8 cellular contexts compared by ENCODE assay signal in the genomic region with DNA sequence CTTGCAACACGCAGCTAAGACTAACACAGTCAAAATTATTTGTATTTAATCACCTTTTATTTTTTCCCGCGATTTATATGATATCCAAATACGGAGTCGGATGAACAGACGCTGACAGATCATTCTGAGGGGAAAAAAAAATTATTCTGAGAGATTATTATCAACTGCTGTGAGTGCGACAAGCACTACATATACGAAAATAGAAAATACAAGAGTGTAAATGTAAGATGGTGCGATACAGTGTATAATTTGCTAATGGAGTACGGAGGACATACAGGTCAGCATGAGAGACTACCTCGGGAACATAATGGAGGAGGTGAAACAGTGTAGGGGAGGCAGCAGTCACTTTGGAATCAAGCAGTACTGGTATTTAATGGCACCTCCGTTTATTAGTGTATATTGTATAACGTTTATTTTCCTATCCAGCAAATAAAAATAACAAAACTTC. TPM values are rescaled to one million over a fixed set of nuclear protein-coding genes. Genes with fewer than 3 reads are reported as not detected.
DNase-seq lines count a peak whose midpoint lies in the region; ATAC-seq and TF ChIP-seq lines count a peak whose summit lies in the region.

No MANE protein-coding gene starts in this region.

- H3K27ac Mint-ChIP-seq in T-helper 1 cell treated with Interleukin-12 subunit alpha and Interleukin-12 subunit beta and Interleukin-4 antibody, amounts not matched to agents 30 μg/mL and 1 μg/mL, for 36 hours = peak overlapping the region; percentile 93

- peak overlapping the region; percentile 83 for H3K4me2 ChIP-seq in SK-N-SH

- peak; percentile 4 for ATAC-seq in sciatic nerve
- ATAC-seq in GM18520 (IDR thresholded peaks at IDR 0.05; ENCODE audit: unreplicated experiment) = no peak
- ATAC-seq in GM21737 (IDR thresholded peaks at IDR 0.05; ENCODE audit: unreplicated experiment) = no peak

- H3K4me1 ChIP-seq in SK-N-SH (ENCODE audit: control insufficient read depth in 1 of 2, insufficient read depth in 2 of 2, low read depth in 1 of 2, low read length in 1 of 2) = peaks cover 4 to 10% of the 10 kb centered on the region in 2 experiments; a peak in 2 of 4 replicates

- H3K4me1 Mint-ChIP-seq in T-helper 1 cell treated with Interleukin-12 subunit alpha and Interleukin-12 subunit beta and Interleukin-4 antibody, amounts not matched to agents 30 μg/mL and 1 μg/mL, for 36 hours (ENCODE audit: low read depth) = peaks cover 30% of the 10 kb centered on the region

- H2AFZ ChIP-seq in SK-N-SH (ENCODE audit: low read depth) = peak overlapping the region; percentile 98

- no peak for TF ChIP-seq EP300 in SK-N-SH (IDR thresholded peaks at IDR 0.05; ENCODE audit: borderline replicate concordance in 1 of 2, low read depth in 1 of 2, low read length in 1 of 2)

- no peaks in the 10 kb centered on the region for H3K36me3 ChIP-seq in SK-N-SH (replicated peaks in 1 of 2; ENCODE audit: control insufficient read depth in 1 of 2, insufficient read depth in 2 of 2, low read length in 1 of 2)

- peak overlapping the region; percentile 92 for H3K4me3 Mint-ChIP-seq in T-helper 1 cell treated with Interleukin-12 subunit alpha and Interleukin-12 subunit beta and Interleukin-4 antibody, amounts not matched to agents 30 μg/mL and 1 μg/mL, for 36 hours

- H3K27me3 ChIP-seq in SK-N-SH (ENCODE audit: insufficient read depth) = no peaks in the 10 kb centered on the region

- no peak for DNase-seq in T-helper 1 cell
- peak; percentile 27 for DNase-seq in SK-N-SH
- DNase-seq in fibroblast of the aortic adventitia (ENCODE audit: low read depth) = no peak
- no peak for DNase-seq in sciatic nerve (ENCODE audit: low spot score)
- DNase-seq in activated CD4-positive, CD25-positive, alpha-beta regulatory T cell treated with anti-CD3 and anti-CD28 coated beads, Interleukin-2, amount 50 U/mL, for 72 hours = no peak

- TF ChIP-seq CTCF in SK-N-SH (IDR thresholded peaks at IDR 0.05) (no peak), fibroblast of the aortic adventitia (IDR thresholded peaks at IDR 0.05; ENCODE audit: insufficient read depth, low read length) (no peak)

- intact Hi-C loops in sciatic nerve (cut with DNase I) = no loop called here

- peaks cover 4% of the 10 kb centered on the region for H3K36me3 Mint-ChIP-seq in T-helper 1 cell treated with Interleukin-12 subunit alpha and Interleukin-12 subunit beta and Interleukin-4 antibody, amounts not matched to agents 30 μg/mL and 1 μg/mL, for 36 hours (ENCODE audit: low read depth)

- H3K9ac ChIP-seq in SK-N-SH = peak overlapping the region; percentile 73

- TF ChIP-seq RAD21 in SK-N-SH (IDR thresholded peaks at IDR 0.05; ENCODE audit: low read length) = no peak

- peaks cover 40% of the 10 kb centered on the region for H3K79me2 ChIP-seq in SK-N-SH (ENCODE audit: insufficient read depth)

- no peaks in the 10 kb centered on the region for H3K9me2 ChIP-seq in SK-N-SH

- no peaks in the 10 kb centered on the region for H3K9me3 ChIP-seq in SK-N-SH

- peak overlapping the region; percentile 64 to 65 for H3K4me3 ChIP-seq in SK-N-SH (ENCODE audit: low read depth in 2 of 2, low read length in 1 of 2)
- H3K4me3 ChIP-seq in fibroblast of the aortic adventitia (ENCODE audit: low read depth, low read length) = peak overlapping the region; percentile 86

- H4K20me1 ChIP-seq in SK-N-SH (ENCODE audit: insufficient read depth) = no peaks in the 10 kb centered on the region

- POLR2A ChIA-PET in SK-N-SH (lab: Yijun Ruan, JAX) = interaction anchor here (0.6 to 3.9 kb wide), 4 partner anchors 22 to 584 kb away, joined by 3 to 34 read pairs (median 4); a partner anchor contains a TSS

- no peaks in the 10 kb centered on the region for H3K9me3 Mint-ChIP-seq in T-helper 1 cell treated with Interleukin-12 subunit alpha and Interleukin-12 subunit beta and Interleukin-4 antibody, amounts not matched to agents 30 μg/mL and 1 μg/mL, for 36 hours

- no peaks in the 10 kb centered on the region for H3K27me3 Mint-ChIP-seq in T-helper 1 cell treated with Interleukin-12 subunit alpha and Interleukin-12 subunit beta and Interleukin-4 antibody, amounts not matched to agents 30 μg/mL and 1 μg/mL, for 36 hours (ENCODE audit: low read depth)

- peaks cover 18% of the 10 kb centered on the region for H3F3A ChIP-seq in SK-N-SH (replicated peaks; ENCODE audit: insufficient read depth)

- CTCF ChIA-PET in SK-N-SH (lab: Yijun Ruan, JAX) = interaction anchor here (0.6 to 1.2 kb wide), 7 partner anchors 20 to 116 kb away, joined by 3 to 6 read pairs (median 3); a partner anchor contains a TSS

- WGBS in SK-N-SH (ENCODE audit: low lambda C conversion rate) = 2% methylated on average over 13 of the region's 13 CpGs

- peak overlapping the region; percentile 74 to 92 for H3K27ac ChIP-seq in SK-N-SH (ENCODE audit: low read depth in 2 of 2, low read length in 1 of 2)

TF ChIP-seq in SK-N-SH, 30 proteins besides CTCF, POLR2A, EP300 and RAD21:
- no peak for TF ChIP-seq RXRA (IDR thresholded peaks at IDR 0.05; ENCODE audit: borderline replicate concordance, low read depth)
- TF ChIP-seq MXI1 (IDR thresholded peaks at IDR 0.05; ENCODE audit: low read depth, low read length) = no peak
- TF ChIP-seq, protein P1, sequence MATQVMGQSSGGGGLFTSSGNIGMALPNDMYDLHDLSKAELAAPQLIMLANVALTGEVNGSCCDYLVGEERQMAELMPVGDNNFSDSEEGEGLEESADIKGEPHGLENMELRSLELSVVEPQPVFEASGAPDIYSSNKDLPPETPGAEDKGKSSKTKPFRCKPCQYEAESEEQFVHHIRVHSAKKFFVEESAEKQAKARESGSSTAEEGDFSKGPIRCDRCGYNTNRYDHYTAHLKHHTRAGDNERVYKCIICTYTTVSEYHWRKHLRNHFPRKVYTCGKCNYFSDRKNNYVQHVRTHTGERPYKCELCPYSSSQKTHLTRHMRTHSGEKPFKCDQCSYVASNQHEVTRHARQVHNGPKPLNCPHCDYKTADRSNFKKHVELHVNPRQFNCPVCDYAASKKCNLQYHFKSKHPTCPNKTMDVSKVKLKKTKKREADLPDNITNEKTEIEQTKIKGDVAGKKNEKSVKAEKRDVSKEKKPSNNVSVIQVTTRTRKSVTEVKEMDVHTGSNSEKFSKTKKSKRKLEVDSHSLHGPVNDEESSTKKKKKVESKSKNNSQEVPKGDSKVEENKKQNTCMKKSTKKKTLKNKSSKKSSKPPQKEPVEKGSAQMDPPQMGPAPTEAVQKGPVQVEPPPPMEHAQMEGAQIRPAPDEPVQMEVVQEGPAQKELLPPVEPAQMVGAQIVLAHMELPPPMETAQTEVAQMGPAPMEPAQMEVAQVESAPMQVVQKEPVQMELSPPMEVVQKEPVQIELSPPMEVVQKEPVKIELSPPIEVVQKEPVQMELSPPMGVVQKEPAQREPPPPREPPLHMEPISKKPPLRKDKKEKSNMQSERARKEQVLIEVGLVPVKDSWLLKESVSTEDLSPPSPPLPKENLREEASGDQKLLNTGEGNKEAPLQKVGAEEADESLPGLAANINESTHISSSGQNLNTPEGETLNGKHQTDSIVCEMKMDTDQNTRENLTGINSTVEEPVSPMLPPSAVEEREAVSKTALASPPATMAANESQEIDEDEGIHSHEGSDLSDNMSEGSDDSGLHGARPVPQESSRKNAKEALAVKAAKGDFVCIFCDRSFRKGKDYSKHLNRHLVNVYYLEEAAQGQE (IDR thresholded peaks at IDR 0.05; ENCODE audit: low read depth, low read length) = no peak
- TF ChIP-seq YY1 (IDR thresholded peaks at IDR 0.05; ENCODE audit: low read depth) = 0 out of 2 replicates have a peak, but pooled peaks have one; percentile 32
- no peak for TF ChIP-seq FOSL2 (IDR thresholded peaks at IDR 0.05; ENCODE audit: borderline replicate concordance, low read depth)

RNA-seq across cellular contexts. Expression of a gene that starts 2.8 kb away (rescaled TPM):
- polyA plus RNA-seq in SK-N-SH (2012; rRNA removed) = 6.4 and 8.0 TPM in 2 replicates
- polyA plus RNA-seq in SK-N-SH (2012; cell fraction: cytosol; rRNA removed) = 7.4 and 7.5 TPM in 2 replicates
- polyA plus RNA-seq in SK-N-SH (2012; cell fraction: nucleus; rRNA removed) = 2.4 and 5.7 TPM in 2 replicates
- total RNA-seq in fibroblast of the aortic adventitia (ENCODE audit: low replicate concordance) (5.1 and 42.5 TPM in 2 replicates), sciatic nerve (12.1 TPM)

RNA-seq across cellular contexts. Expression of a gene that starts 21.5 kb away (rescaled TPM):
- polyA plus RNA-seq in SK-N-SH (2012; rRNA removed) = 32.2 and 33.9 TPM in 2 replicates
- 39.5 and 44.6 TPM in 2 replicates for polyA plus RNA-seq in SK-N-SH (2012; cell fraction: cytosol; rRNA removed)
- polyA plus RNA-seq in SK-N-SH (2012; cell fraction: nucleus; rRNA removed) = 14.3 and 31.8 TPM in 2 replicates
- total RNA-seq in fibroblast of the aortic adventitia (ENCODE audit: low replicate concordance) = 37.5 and 69.3 TPM in 2 replicates
- total RNA-seq in sciatic nerve = 28.5 TPM
